ENCODE assay signal across 21 cellular contexts in the genomic region with DNA sequence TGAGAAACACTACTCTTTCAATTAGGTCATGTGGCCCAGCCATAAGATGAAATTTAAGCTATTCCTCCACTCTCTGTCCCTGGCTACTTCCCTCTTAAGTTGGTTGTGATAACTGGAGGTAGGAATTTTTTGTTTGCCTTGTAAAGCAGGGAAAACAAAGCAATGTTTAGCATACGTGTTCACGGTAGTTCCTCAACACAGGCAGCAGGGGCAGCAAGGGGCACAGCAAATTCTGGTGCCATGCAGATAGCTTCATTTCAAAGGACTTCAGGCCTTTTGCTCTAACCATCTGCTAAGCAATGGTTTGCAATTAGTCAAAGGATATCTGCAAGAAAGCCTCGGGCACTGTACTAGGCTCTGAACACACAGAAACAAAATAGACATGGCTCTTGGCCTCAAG.
"Had no signal": no experiment of that assay in that cellular context is flagged by ENCODE, and none has a peak within 500 bp of the region (broad histone marks: within the 10 kb centered on the region; RNA-seq: fewer than 3 reads in every experiment).

No MANE protein-coding gene starts in this region.

- H3K4me3 ChIP-seq: gastroesophageal sphincter, lower lobe of right lung, sigmoid colon, smooth muscle cell, thoracic aorta, vagina had no signal

- H3K9me3 ChIP-seq: gastroesophageal sphincter, lower lobe of right lung, sigmoid colon, thoracic aorta, vagina had no signal

- H3K36me3 ChIP-seq: gastroesophageal sphincter, lower lobe of right lung, sigmoid colon, thoracic aorta, vagina had no signal

- H3K4me2 ChIP-seq: smooth muscle cell had no signal

- H3K27me3 ChIP-seq: gastroesophageal sphincter, sigmoid colon, vagina had no signal

- H3K4me1 ChIP-seq: gastroesophageal sphincter, lower lobe of right lung, sigmoid colon, vagina had no signal

- H3K27ac ChIP-seq: epithelial cell of prostate, gastroesophageal sphincter, lower lobe of right lung, sigmoid colon, thoracic aorta, vagina had no signal

- ATAC-seq: activated T-cell treated with anti-CD3 and anti-CD28 coated beads, Interleukin-2, amount 50 U/mL, for 72 hours; gastroesophageal sphincter; lower lobe of right lung; naive thymus-derived CD4-positive, alpha-beta T cell had no signal

- DNase-seq: activated CD4-positive, alpha-beta memory T cell treated with anti-CD3 and anti-CD28 coated beads for 36 hours; activated CD4-positive, alpha-beta T cell treated with anti-CD3 and anti-CD28 coated beads for 48 hours; activated effector memory CD4-positive, alpha-beta T cell treated with Interleukin-2 at 50 U/mL for 16 hours; activated naive CD4-positive, alpha-beta T cell treated with anti-CD3 and anti-CD28 coated beads, Interleukin-2, amount 10 ng/mL, durations not matched to agents 7 days and 5 days; activated T-cell treated with anti-CD3 and anti-CD28 coated beads, Interleukin-2, amount 50 U/mL, for 72 hours; cerebellar nuclear complex; cortex of kidney; head of caudate nucleus; hypothalamus; kidney; lower lobe of right lung; naive thymus-derived CD4-positive, alpha-beta T cell; sigmoid colon; stimulated activated CD4-positive, alpha-beta T cell treated with anti-CD3 and anti-CD28 coated beads, Interleukin-15, amount 100 ng/mL, for 24 hours; stimulated activated CD4-positive, alpha-beta T cell treated with anti-CD3 and anti-CD28 coated beads, Interleukin-2, amount 100 ng/mL, for 48 hours; stimulated activated naive CD4-positive, alpha-beta T cell had no signal
